ENCODE assay signal across 10 cellular contexts in the genomic region with DNA sequence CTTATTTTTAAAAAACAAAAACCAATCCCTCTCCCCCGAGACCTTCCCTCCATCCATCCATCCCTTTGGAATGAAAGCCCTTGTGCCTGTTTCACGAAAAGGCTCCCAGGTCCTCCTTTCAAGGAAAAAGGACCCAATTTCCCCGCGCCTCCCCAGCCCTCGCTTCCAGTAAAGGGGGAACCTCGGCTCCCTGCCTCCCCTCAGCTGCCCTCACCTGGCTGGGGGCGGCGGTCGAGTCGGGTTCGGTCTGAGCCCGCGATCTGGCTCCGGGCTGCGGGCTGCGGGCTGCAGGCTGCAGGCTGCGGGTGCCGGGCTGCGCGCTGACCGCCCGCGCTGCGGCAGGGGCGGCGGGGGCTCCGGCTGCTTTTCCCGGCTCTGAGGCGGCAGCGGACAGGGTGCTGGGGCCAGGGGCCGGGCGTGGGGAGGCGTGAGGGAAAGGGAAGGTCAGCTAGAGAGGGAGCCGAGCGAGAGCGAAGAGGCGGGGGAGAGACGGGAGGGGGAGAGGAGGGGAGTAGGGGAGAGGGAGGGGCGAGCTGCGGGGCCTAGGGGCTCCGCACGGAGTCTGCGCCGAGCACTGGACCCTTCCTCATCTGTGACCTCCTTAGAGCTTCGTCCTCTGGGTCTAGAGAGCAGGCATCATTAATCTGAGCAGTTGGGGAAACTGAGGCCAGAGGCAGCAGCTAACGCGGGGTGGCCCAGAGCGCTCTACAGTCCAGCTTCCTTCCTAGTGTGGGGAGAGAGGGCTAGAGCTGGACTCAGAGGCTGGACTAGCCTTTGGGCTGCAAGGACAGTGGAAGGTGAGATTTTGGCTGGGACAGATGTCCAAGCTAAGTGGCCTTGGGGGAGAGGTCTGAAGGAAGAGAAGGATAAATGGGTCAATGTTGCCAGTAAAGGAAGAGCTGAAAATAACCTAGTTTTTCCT. TPM values are rescaled to one million over a fixed set of nuclear protein-coding genes. Genes with fewer than 3 reads are reported as not detected.
DNase-seq lines count a peak whose midpoint lies in the region; ATAC-seq and TF ChIP-seq lines count a peak whose summit lies in the region.
"Had no signal": no experiment of that assay in that cellular context is flagged by ENCODE, and none has a peak within 500 bp of the region (broad histone marks: within the 10 kb centered on the region; RNA-seq: fewer than 3 reads in every experiment).

A gene (minus strand): TSS at position 478 of the 922 bp plus-strand sequence. CDS start 3,601 bp downstream, outside the sequence.

- H3K9me3 Mint-ChIP-seq in naive thymus-derived CD4-positive, alpha-beta T cell, result no peaks in the 10 kb centered on the region

- H3K27me3 Mint-ChIP-seq in naive thymus-derived CD4-positive, alpha-beta T cell, result peaks cover 36 to 38% (median 36%) of the 10 kb centered on the region in 5 donors

- peaks cover 0 to 14% (median 9%) of the 10 kb centered on the region in 7 donors for H3K4me1 Mint-ChIP-seq in naive thymus-derived CD4-positive, alpha-beta T cell

- H3K9me3 ChIP-seq in A673 (ENCODE audit: low read depth, low read length, poor library complexity, severe bottlenecking), result no peaks in the 10 kb centered on the region
- H3K9me3 ChIP-seq in HUES64 (ENCODE audit: insufficient read depth, low read depth, low read length), result no peaks in the 10 kb centered on the region
- H3K9me3 ChIP-seq in naive thymus-derived CD4-positive, alpha-beta T cell (ENCODE audit: control insufficient read depth in 2 of 3, low read length in 3 of 3), result no peaks in the 10 kb centered on the region

- peak within 1 kb of the TSS; percentile 68 for H3K9ac ChIP-seq in HUES64 (ENCODE audit: low read depth, low read length)

- intact Hi-C loops in A673 (cut with micrococcal nuclease; ENCODE audit: unreplicated experiment) (no loop called here), dorsolateral prefrontal cortex (cut with DNase I) (no loop called here)
- intact Hi-C loops in naive thymus-derived CD4-positive, alpha-beta T cell (cut with micrococcal nuclease), result loop anchor here in 1 of 2 donors (10.0 kb wide), 1 partner anchor 59 kb away; no protein-coding TSS in a partner anchor

- H3K4me1 ChIP-seq in A673 (ENCODE audit: insufficient read depth, low read length, poor library complexity, severe bottlenecking) (peaks cover 3% of the 10 kb centered on the region), HUES64 (ENCODE audit: insufficient read depth, low read length) (peaks cover 11% of the 10 kb centered on the region)
- H3K4me1 ChIP-seq in naive thymus-derived CD4-positive, alpha-beta T cell (ENCODE audit: control insufficient read depth in 2 of 2, insufficient read depth in 2 of 2, low read length in 2 of 2), result peaks cover 0 to 6% of the 10 kb centered on the region in 2 donors

- H3K27me3 ChIP-seq in A673 (replicated peaks; ENCODE audit: insufficient read depth, low read depth, low read length, poor library complexity), result peaks cover 32% of the 10 kb centered on the region
- H3K27me3 ChIP-seq in HUES64 (ENCODE audit: insufficient read depth, low read length), result peaks cover 37% of the 10 kb centered on the region
- peaks cover 0 to 4% (median 0%) of the 10 kb centered on the region in 45 donors for H3K27me3 ChIP-seq in dorsolateral prefrontal cortex
- peaks cover 6 to 25% of the 10 kb centered on the region in 2 donors for H3K27me3 ChIP-seq in naive thymus-derived CD4-positive, alpha-beta T cell (ENCODE audit: control insufficient read depth in 2 of 2, insufficient read depth in 2 of 2, low read length in 2 of 2)

- CTCF ChIA-PET in A673 (lab: Charles Lee), result no interaction called here
- CTCF ChIA-PET in naive thymus-derived CD4-positive, alpha-beta T cell (lab: Charles Lee), result no interaction called here

- peaks cover 0 to 2% (median 0%) of the 10 kb centered on the region in 5 donors for H3K36me3 Mint-ChIP-seq in naive thymus-derived CD4-positive, alpha-beta T cell

- H3K27ac ChIP-seq in A673 (ENCODE audit: low read depth, low read length, poor library complexity, severe bottlenecking) (no peak within 1 kb of the TSS), HUES64 (ENCODE audit: low read depth, low read length) (no peak within 1 kb of the TSS), dorsolateral prefrontal cortex (peak within 1 kb of the TSS in 57 of 59 donors; percentile 43 to 93 (median 81))
- no peak within 1 kb of the TSS for H3K27ac ChIP-seq in naive thymus-derived CD4-positive, alpha-beta T cell (ENCODE audit: low read depth, low read length)

- ATAC-seq in naive thymus-derived CD4-positive, alpha-beta T cell, result no peak
- ATAC-seq in GM19467 (IDR thresholded peaks at IDR 0.05; ENCODE audit: unreplicated experiment), result no peak
- no peak for ATAC-seq in left lobe of liver

- H3K4me3 ChIP-seq in A673 (ENCODE audit: low read depth, low read length, poor library complexity, severe bottlenecking) (peak within 1 kb of the TSS; percentile 51), HUES64 (ENCODE audit: low read length) (peak within 1 kb of the TSS; percentile 75), dorsolateral prefrontal cortex (peak within 1 kb of the TSS; percentile 12 to 78 (median 59))
- no peak within 1 kb of the TSS for H3K4me3 ChIP-seq in naive thymus-derived CD4-positive, alpha-beta T cell (ENCODE audit: low read length)

- H3K27ac Mint-ChIP-seq in naive thymus-derived CD4-positive, alpha-beta T cell, result no peak within 1 kb of the TSS

- no TSS peak for BruUV-seq in A673 (replicated peaks; lab: Mats Ljungman, UMichigan)

- H3K36me3 ChIP-seq in A673 (ENCODE audit: insufficient read depth, low read length, poor library complexity, severe bottlenecking), result no peaks in the 10 kb centered on the region
- H3K36me3 ChIP-seq in HUES64 (ENCODE audit: insufficient read depth, low read length), result no peaks in the 10 kb centered on the region
- H3K36me3 ChIP-seq in naive thymus-derived CD4-positive, alpha-beta T cell (ENCODE audit: control insufficient read depth in 2 of 3, insufficient read depth in 3 of 3, low read length in 3 of 3), result no peaks in the 10 kb centered on the region

- DNase-seq in A673 (ENCODE audit: low spot score) (no peak), dorsolateral prefrontal cortex (peak in 2 of 10 donors; percentile 15 to 58), OCI-M1 (lab: John Stamatoyannopoulos, UW) (no peak), kidney glomerular epithelial cell (lab: John Stamatoyannopoulos, UW) (no peak), left lobe of liver (ENCODE audit: low spot score) (no peak)
- no peak for DNase-seq in naive thymus-derived CD4-positive, alpha-beta T cell
- DNase-seq: NCI-H345 had no signal

- POLR2A ChIA-PET in A673 (lab: Charles Lee; ENCODE audit: low non-redundant PET), result interaction anchor here (0.6 kb wide), 1 partner anchor 58 kb away, joined by 9 read pairs; no protein-coding TSS in a partner anchor
- POLR2A ChIA-PET in naive thymus-derived CD4-positive, alpha-beta T cell (lab: Charles Lee), result interaction anchor here (0.9 kb wide), 1 partner anchor 15 kb away, joined by 3 read pairs; a partner anchor contains a TSS

- WGBS in HUES64, result 2% methylated on average over 48 of the region's 48 CpGs

- peak within 1 kb of the TSS in 6 of 10 donors; percentile 5 to 67 (median 37) for H3K4me3 Mint-ChIP-seq in naive thymus-derived CD4-positive, alpha-beta T cell

- TF ChIP-seq CTCF in A673 (conservative IDR thresholded peaks at IDR 0.05; ENCODE audit: low read depth, low read length) (no peak), dorsolateral prefrontal cortex (IDR thresholded peaks at IDR 0.05 in 54 of 56, conservative IDR thresholded peaks at IDR 0.05 in 2 of 56; ENCODE audit: low read depth in 1 of 56, partially characterized antibody in 56 of 56) (no peak)

RNA-seq across cellular contexts. Expression of the gene that starts here (rescaled TPM):
- total RNA-seq in A673 (2021) (0.31 and 0.41 TPM in 2 replicates), dorsolateral prefrontal cortex (10 to 100 TPM; 23.7 to 93.5 (median 63.9) TPM), left lobe of liver (0.45 TPM)
- polyA plus RNA-seq in HUES64 (2013, experiment 1 of 2), result 5.9 TPM
- polyA plus RNA-seq in HUES64 (2013, experiment 2 of 2), result 10.5 TPM
- 1 to 10 TPM in 3 of 5 experiments, under 1 TPM in 2; 0.36 to 2.3 (median 1.0) TPM for total RNA-seq in naive thymus-derived CD4-positive, alpha-beta T cell
- polyA plus RNA-seq in naive thymus-derived CD4-positive, alpha-beta T cell, result not detected
- total RNA-seq: dermis microvascular lymphatic vessel endothelial cell had no signal

Comparison
In these comparisons a context has a peak if more than half of its experiments do, and no peak if none do; other contexts are left out.
1. RNA of the gene that starts here (total RNA-seq): 23.7 to 93.5 TPM in dorsolateral prefrontal cortex; 0.36 to 2.3 TPM in naive thymus-derived CD4-positive, alpha-beta T cell, 0.45 TPM in left lobe of liver (single experiment) and 0.31 to 0.41 TPM in A673; every median in the first group is over 4 times any median in the second.
2. H3K27ac ChIP-seq: peak in dorsolateral prefrontal cortex (57 of 59); none in A673 (single experiment), HUES64 (single experiment) and naive thymus-derived CD4-positive, alpha-beta T cell (single experiment).